Comparison of ENCODE assay signal across 8 cellular contexts in genomic region chr6:151451950-151452749, GRCh38. TPM values are rescaled to one million over a fixed set of nuclear protein-coding genes. Genes with fewer than 3 reads are reported as not detected.
DNase-seq lines count a peak whose midpoint lies in the region; ATAC-seq and TF ChIP-seq lines count a peak whose summit lies in the region.

Gene RMND1 (minus strand): TSS chr6:151452126. CDS start chr6:151445811, 6,315 bp downstream.

- no peaks in the 10 kb centered on the region for H3K27me3 ChIP-seq in foreskin keratinocyte
- H3K27me3 ChIP-seq in neural progenitor cell, result no peaks in the 10 kb centered on the region

- peak within 1 kb of the TSS; percentile 93 for H3K4me2 ChIP-seq in neural progenitor cell

- H2AFZ ChIP-seq in neural progenitor cell (replicated peaks), result peak within 1 kb of the TSS; percentile 64

- peaks cover 8% of the 10 kb centered on the region for H3K27me3 Mint-ChIP-seq in neural progenitor cell (ENCODE audit: insufficient read depth, low read depth)

- in situ Hi-C loops in SK-MEL-5 (cut with HindIII; ENCODE audit: low pct_unique_long_range_greater_than_20kb, low sequenced_read_pairs), result no loop called here

- H3K36me3 Mint-ChIP-seq in neural progenitor cell, result peaks cover 14% of the 10 kb centered on the region

- H3F3A ChIP-seq in neural progenitor cell (ENCODE audit: low read depth), result peaks cover 44% of the 10 kb centered on the region

- peak within 1 kb of the TSS; percentile 83 for H3K9ac ChIP-seq in neural progenitor cell

- peaks cover 29% of the 10 kb centered on the region for H4K20me1 ChIP-seq in neural progenitor cell (ENCODE audit: low read depth)

- peaks cover 9% of the 10 kb centered on the region for H3K9me3 Mint-ChIP-seq in neural progenitor cell

- H3K27ac Mint-ChIP-seq in neural progenitor cell, result peak within 1 kb of the TSS; percentile 86

- H3K79me2 ChIP-seq in neural progenitor cell (ENCODE audit: low read depth), result peaks cover 86% of the 10 kb centered on the region

- TF ChIP-seq CTCF in foreskin keratinocyte (conservative IDR thresholded peaks at IDR 0.05) (peak; percentile 7), neural progenitor cell (IDR thresholded peaks at IDR 0.05) (no peak)

- peak within 1 kb of the TSS; percentile 48 for H3K27ac ChIP-seq in foreskin keratinocyte
- peak within 1 kb of the TSS; percentile 93 for H3K27ac ChIP-seq in neural progenitor cell

- no peaks in the 10 kb centered on the region for H3K9me3 ChIP-seq in neural progenitor cell (ENCODE audit: low read depth)

- H3K4me3 ChIP-seq in neural progenitor cell, result peak within 1 kb of the TSS; percentile 86

- CTCF ChIA-PET in HEK293T (lab: Yijun Ruan, JAX), result interaction anchor here (1.0 kb wide), 1 partner anchor 17 kb away, joined by 3 read pairs; no protein-coding TSS in a partner anchor

- H3K4me1 Mint-ChIP-seq in neural progenitor cell, result peaks cover 46% of the 10 kb centered on the region

- peaks cover 17% of the 10 kb centered on the region for H3K4me1 ChIP-seq in foreskin keratinocyte
- H3K4me1 ChIP-seq in neural progenitor cell, result peaks cover 38% of the 10 kb centered on the region

- peak within 1 kb of the TSS; percentile 96 for H3K4me3 Mint-ChIP-seq in neural progenitor cell

- ATAC-seq in foreskin keratinocyte, result peak; percentile 97

- DNase-seq in GF-D8 (lab: John Stamatoyannopoulos, UW) (peak; percentile 100), HEK293T (ENCODE audit: extremely low spot score) (peak; percentile 99), MV-4-11 (lab: John Stamatoyannopoulos, UW) (peak; percentile 100), SK-MEL-5 (ENCODE audit: low read depth, low spot score) (peak; percentile 99), foreskin keratinocyte (peak; percentile 98 to 99), neural progenitor cell (ENCODE audit: low spot score) (peak; percentile 100), stromal cell of bone marrow (ENCODE audit: low read depth) (peak; percentile 99)
- peak; percentile 100 for DNase-seq in activated naive CD4-positive, alpha-beta T cell treated with Interleukin-2 at 50 U/mL for 16 hours

- POLR2A ChIA-PET in HEK293T (lab: Yijun Ruan, JAX), result interaction anchor here (0.7 to 1.9 kb wide), 9 partner anchors 10 to 62 kb away, joined by 3 to 11 read pairs (median 5); no protein-coding TSS in a partner anchor

- H3K36me3 ChIP-seq in neural progenitor cell, result no peaks in the 10 kb centered on the region

TF ChIP-seq in HEK293T, 16 proteins besides CTCF, POLR2A, EP300 and RAD21:
- peak; percentile 96 for TF ChIP-seq L3MBTL2 (conservative IDR thresholded peaks at IDR 0.05)
- peak; percentile 95 for TF ChIP-seq ELF4 (IDR thresholded peaks at IDR 0.05)
- TF ChIP-seq ZNF384 (IDR thresholded peaks at IDR 0.05), result peak; percentile 100
- no peak for TF ChIP-seq PKNOX1 (IDR thresholded peaks at IDR 0.05)
- TF ChIP-seq FOXM1 (IDR thresholded peaks at IDR 0.05; ENCODE audit: borderline replicate concordance), result peak; percentile 63; the same call in 1 of the 2 replicates

RNA-seq across cellular contexts. Expression of gene RMND1, which starts in this region (rescaled TPM):
- total RNA-seq in SK-MEL-5 (2014; rRNA removed; shearing (Covaris generic)), result 42.5 and 42.6 TPM in 2 replicates
- 20.4 and 21.7 TPM in 2 replicates for polyA plus RNA-seq in SK-MEL-5 (2015; cell fraction: cytosol; rRNA removed)
- 18.6 and 19.9 TPM in 2 replicates for polyA plus RNA-seq in SK-MEL-5 (2015; cell fraction: nucleus; rRNA removed)
- 19.0 and 20.0 TPM in 2 replicates for total RNA-seq in foreskin keratinocyte
- 19.6 and 19.9 TPM in 2 replicates for polyA plus RNA-seq in foreskin keratinocyte
- total RNA-seq in neural progenitor cell (ENCODE audit: low replicate concordance), result 32.1 and 44.0 TPM in 2 replicates

Comparison
In these comparisons a context has a peak if more than half of its experiments do, and no peak if none do; other contexts are left out.
1. Peak in every context shown above with its lines: DNase-seq, ATAC-seq, H3K4me3 ChIP-seq and H3K27ac ChIP-seq.